Comparison of ENCODE assay signal across 9 cellular contexts in the genomic region with DNA sequence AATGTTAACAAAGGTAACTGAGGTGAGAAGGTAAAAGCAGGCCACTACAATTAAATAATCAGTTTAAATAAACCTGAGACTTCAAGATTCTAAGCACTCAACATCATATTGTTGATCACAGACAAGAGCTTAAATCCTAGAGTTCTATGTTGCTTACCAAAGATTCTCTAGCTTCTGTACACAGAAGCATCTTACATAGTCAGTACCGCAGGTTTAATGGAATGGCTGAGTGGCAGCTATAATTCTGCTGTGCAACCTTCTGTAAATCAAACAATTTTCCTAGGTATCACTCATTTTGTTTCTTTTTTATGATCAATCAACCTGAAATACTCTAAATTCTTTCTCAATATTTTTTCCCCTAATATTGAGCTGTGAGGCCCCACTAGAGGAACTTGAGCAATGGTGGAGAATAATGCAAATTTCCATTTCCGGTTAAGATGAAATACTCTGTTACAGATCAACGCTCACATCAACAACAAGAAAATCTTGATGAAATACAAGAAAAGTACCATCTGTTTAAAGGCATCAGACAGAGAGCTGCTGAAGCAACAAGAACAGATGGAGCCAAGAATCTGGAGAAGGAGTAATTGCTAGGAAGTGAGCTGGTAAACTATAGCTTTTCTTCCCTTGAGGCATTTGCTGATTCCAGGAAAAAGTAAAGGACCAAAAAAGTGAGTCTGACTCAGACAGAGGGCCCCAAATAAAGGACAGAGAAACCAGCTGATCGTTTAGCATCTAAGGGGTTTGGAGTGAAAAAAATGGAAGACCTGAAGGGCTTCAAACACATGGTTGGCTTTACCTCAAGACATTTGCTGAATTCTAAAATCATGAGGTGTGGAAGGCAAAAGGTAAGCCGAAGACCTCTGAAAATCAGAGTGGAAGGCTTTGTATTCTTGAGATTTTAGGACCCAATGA. TPM values are rescaled to one million over a fixed set of nuclear protein-coding genes. Genes with fewer than 3 reads are reported as not detected.
DNase-seq lines count a peak whose midpoint lies in the region; ATAC-seq and TF ChIP-seq lines count a peak whose summit lies in the region.
"Had no signal": no experiment of that assay in that cellular context is flagged by ENCODE, and none has a peak within 500 bp of the region (broad histone marks: within the 10 kb centered on the region; RNA-seq: fewer than 3 reads in every experiment).

No MANE protein-coding gene starts in this region.

- ATAC-seq in GM19372 (IDR thresholded peaks at IDR 0.05; ENCODE audit: low read depth, unreplicated experiment) (peak; percentile 97), HG03097 (IDR thresholded peaks at IDR 0.05; ENCODE audit: low FRiP score, unreplicated experiment) (peak; percentile 77), left lung (no peak)
- ATAC-seq: Panc1 had no signal

- no peak for TF ChIP-seq CTCF in left lung (IDR thresholded peaks at IDR 0.05)

- intact Hi-C loops in left lung (cut with DNase I), result no loop called here

- H3K27ac ChIP-seq in left lung, result peak overlapping the region in 1 of 2 donors; percentile 70

- no peaks in the 10 kb centered on the region for H3K9me3 ChIP-seq in left lung

- H3K27me3 ChIP-seq in left lung, result no peaks in the 10 kb centered on the region

- DNase-seq in DMS 273 (lab: John Stamatoyannopoulos, UW; ENCODE audit: unreplicated experiment), result peak; percentile 90
- DNase-seq in cerebellar cortex (ENCODE audit: low spot score), result peak; percentile 25
- no peak for DNase-seq in Ammon's horn (ENCODE audit: low spot score)
- no peak for DNase-seq in left lung
- DNase-seq in AML-193 (lab: John Stamatoyannopoulos, UW), result no peak
- no peak for DNase-seq in activated T-cell treated with anti-CD3 and anti-CD28 coated beads, Interleukin-2, amount 50 U/mL, for 48 hours

- no peak overlapping the region for H3K4me3 ChIP-seq in left lung

- peaks cover 0 to 51% of the 10 kb centered on the region in 2 donors for H3K36me3 ChIP-seq in left lung

- H3K4me1 ChIP-seq in left lung, result no peaks in the 10 kb centered on the region

RNA-seq across cellular contexts. Expression of a gene that starts 22.6 kb away (rescaled TPM):
- 10 to 100 TPM; 32.3 to 33.4 TPM for total RNA-seq in left lung

RNA-seq across cellular contexts. Expression of a gene that starts 47.1 kb away (rescaled TPM):
- 10 to 100 TPM; 10.6 to 12.7 TPM for total RNA-seq in left lung

Comparison
In these comparisons a context has a peak if more than half of its experiments do, and no peak if none do; other contexts are left out.
1. DNase-seq: peak in DMS 273 (single experiment) and cerebellar cortex (single experiment); none in Ammon's horn (single experiment), left lung (0 of 2), AML-193 (0 of 2) and activated T-cell treated with anti-CD3 and anti-CD28 coated beads, Interleukin-2, amount 50 U/mL, for 48 hours (0 of 2).